25 cellular contexts compared by ENCODE assay signal in genomic region chr11:12784987-12785386, GRCh38.
DNase-seq lines count a peak whose midpoint lies in the region; ATAC-seq, FAIRE-seq and TF ChIP-seq lines count a peak whose summit lies in the region.
"Had no signal": no experiment of that assay in that cellular context is flagged by ENCODE, and none has a peak within 500 bp of the region (broad histone marks: within the 10 kb centered on the region; RNA-seq: fewer than 3 reads in every experiment).

No MANE protein-coding gene starts in this region.

- peak overlapping the region; percentile 3 to 48 for H3K4ac ChIP-seq in mesenchymal stem cell (ENCODE audit: low read depth in 1 of 2, low read length in 2 of 2)

- peak; percentile 77 for ATAC-seq in Right ventricle myocardium superior (ENCODE audit: poor library complexity)
- peak; percentile 14 for ATAC-seq in stimulated activated effector memory CD8-positive, alpha-beta T cell treated with anti-CD3 and anti-CD28 coated beads, Interleukin-12 subunit alpha, Interleukin-12 subunit beta, amount 100 ng/mL, for 72 hours
- ATAC-seq: activated T-cell treated with anti-CD3 and anti-CD28 coated beads, Interleukin-2, amount 50 U/mL, for 4 hours; left lung; stimulated activated naive B cell treated with anti-CD40 and anti-IgM and Interleukin-4, amounts not matched to agents 10 μg/mL and 1 μg/mL and 100 μg/mL, for 72 hours had no signal

- H3K4me1 ChIP-seq in right atrium auricular region = peaks cover 0 to 15% of the 10 kb centered on the region in 2 donors
- H3K4me1 ChIP-seq in mesenchymal stem cell (ENCODE audit: control insufficient read depth, insufficient read depth, low read depth, low read length) = peaks cover 20% of the 10 kb centered on the region
- H3K4me1 ChIP-seq: left lung, testis had no signal

- H3K18ac ChIP-seq in mesenchymal stem cell (ENCODE audit: low read depth in 1 of 2, low read length in 2 of 2) = peak overlapping the region in 1 of 2 experiments; percentile 61

- FAIRE-seq in D721Med (lab: Jason Lieb, UNC) = no peak
- FAIRE-seq: endothelial cell of umbilical vein had no signal

- WGBS in mesenchymal stem cell = 60% methylated on average over 5 of the region's 5 CpGs

- H3K27ac ChIP-seq in right atrium auricular region (no peak overlapping the region), mesenchymal stem cell (ENCODE audit: low read length, poor library complexity, severe bottlenecking) (no peak overlapping the region)
- H3K27ac ChIP-seq: C4-2B, left lung, neural progenitor cell, skin epidermis, testis had no signal

- H3K4me3 Mint-ChIP-seq in stimulated activated effector memory CD8-positive, alpha-beta T cell treated with anti-CD3 and anti-CD28 coated beads, Interleukin-12 subunit alpha, Interleukin-12 subunit beta, amount 100 ng/mL, for 72 hours = no peak overlapping the region
- H3K4me3 Mint-ChIP-seq: activated naive CD4-positive, alpha-beta T cell treated with anti-CD3 and anti-CD28 coated beads, Interleukin-2, amount 10 ng/mL, durations not matched to agents 7 days and 5 days; activated T-cell treated with anti-CD3 and anti-CD28 coated beads, Interleukin-2, amount 50 U/mL, for 4 hours; neural progenitor cell; stimulated activated naive B cell treated with anti-CD40 and anti-IgM and Interleukin-4, amounts not matched to agents 10 μg/mL and 1 μg/mL and 100 μg/mL, for 72 hours had no signal

- no peak overlapping the region for H2BK5ac ChIP-seq in mesenchymal stem cell (ENCODE audit: low read depth, low read length, poor library complexity, severe bottlenecking)

- H2BK15ac ChIP-seq in mesenchymal stem cell (ENCODE audit: low read depth, poor library complexity, severe bottlenecking) = no peak overlapping the region

- H3K27me3 ChIP-seq in right atrium auricular region (no peaks in the 10 kb centered on the region), mesenchymal stem cell (ENCODE audit: control insufficient read depth in 1 of 2, insufficient read depth in 1 of 2, low read length in 2 of 2) (no peaks in the 10 kb centered on the region)
- H3K27me3 ChIP-seq: left lung, neural progenitor cell, testis had no signal

- H3K23ac ChIP-seq in mesenchymal stem cell (ENCODE audit: low read length in 2 of 2) = peak overlapping the region in 1 of 2 experiments; percentile 32

- no peaks in the 10 kb centered on the region for H3K36me3 Mint-ChIP-seq in stimulated activated effector memory CD8-positive, alpha-beta T cell treated with anti-CD3 and anti-CD28 coated beads, Interleukin-12 subunit alpha, Interleukin-12 subunit beta, amount 100 ng/mL, for 72 hours
- H3K36me3 Mint-ChIP-seq: activated naive CD4-positive, alpha-beta T cell treated with anti-CD3 and anti-CD28 coated beads, Interleukin-2, amount 10 ng/mL, durations not matched to agents 7 days and 5 days; stimulated activated naive B cell treated with anti-CD40 and anti-IgM and Interleukin-4, amounts not matched to agents 10 μg/mL and 1 μg/mL and 100 μg/mL, for 72 hours had no signal

- TF ChIP-seq CTCF in right atrium auricular region (IDR thresholded peaks at IDR 0.05) (no peak), D721Med (IDR thresholded peaks at IDR 0.05; ENCODE audit: insufficient read depth, missing control alignments) (no peak)

- no peak for DNase-seq in Right ventricle myocardium superior
- no peak for DNase-seq in right atrium auricular region (ENCODE audit: low spot score)
- DNase-seq in NCI-H69 (lab: John Stamatoyannopoulos, UW) = peak; percentile 54
- DNase-seq in mesenchymal stem cell = no peak
- no peak for DNase-seq in stimulated activated effector memory CD8-positive, alpha-beta T cell treated with anti-CD3 and anti-CD28 coated beads, Interleukin-12 subunit alpha, Interleukin-12 subunit beta, amount 100 ng/mL, for 72 hours (ENCODE audit: low spot score in 2 of 2)
- no peak for DNase-seq in D721Med (ENCODE audit: insufficient read length, low spot score)
- DNase-seq in C1 segment of cervical spinal cord (lab: John Stamatoyannopoulos, UW) = no peak
- DNase-seq in MV-4-11 (lab: John Stamatoyannopoulos, UW) = no peak
- DNase-seq: ACHN; activated naive CD4-positive, alpha-beta T cell treated with anti-CD3 and anti-CD28 coated beads, Interleukin-2, amount 10 ng/mL, durations not matched to agents 7 days and 5 days; activated T-cell treated with anti-CD3 and anti-CD28 coated beads, Interleukin-2, amount 50 U/mL, for 4 hours; amygdala; GF-D8; H7; head of caudate nucleus; left lung; NCI-H1436; stimulated activated CD4-positive, alpha-beta T cell treated with anti-CD3 and anti-CD28 coated beads, Interleukin-2, amount 100 ng/mL, for 24 hours; stimulated activated naive B cell treated with anti-CD40 and anti-IgM and Interleukin-4, amounts not matched to agents 10 μg/mL and 1 μg/mL and 100 μg/mL, for 72 hours; testis had no signal

- no peaks in the 10 kb centered on the region for H3K4me1 Mint-ChIP-seq in stimulated activated effector memory CD8-positive, alpha-beta T cell treated with anti-CD3 and anti-CD28 coated beads, Interleukin-12 subunit alpha, Interleukin-12 subunit beta, amount 100 ng/mL, for 72 hours
- H3K4me1 Mint-ChIP-seq: activated naive CD4-positive, alpha-beta T cell treated with anti-CD3 and anti-CD28 coated beads, Interleukin-2, amount 10 ng/mL, durations not matched to agents 7 days and 5 days; stimulated activated naive B cell treated with anti-CD40 and anti-IgM and Interleukin-4, amounts not matched to agents 10 μg/mL and 1 μg/mL and 100 μg/mL, for 72 hours had no signal

- no peak overlapping the region for H2AFZ ChIP-seq in mesenchymal stem cell (ENCODE audit: low read depth, low read length)
- H2AFZ ChIP-seq: neural progenitor cell had no signal

- H2BK120ac ChIP-seq in mesenchymal stem cell (ENCODE audit: low read depth, low read length) = no peak overlapping the region

- no peak overlapping the region for H4K8ac ChIP-seq in mesenchymal stem cell (ENCODE audit: low read length)

- no peaks in the 10 kb centered on the region for H3K9me3 Mint-ChIP-seq in stimulated activated effector memory CD8-positive, alpha-beta T cell treated with anti-CD3 and anti-CD28 coated beads, Interleukin-12 subunit alpha, Interleukin-12 subunit beta, amount 100 ng/mL, for 72 hours
- H3K9me3 Mint-ChIP-seq: activated naive CD4-positive, alpha-beta T cell treated with anti-CD3 and anti-CD28 coated beads, Interleukin-2, amount 10 ng/mL, durations not matched to agents 7 days and 5 days; activated T-cell treated with anti-CD3 and anti-CD28 coated beads, Interleukin-2, amount 50 U/mL, for 4 hours; neural progenitor cell; stimulated activated naive B cell treated with anti-CD40 and anti-IgM and Interleukin-4, amounts not matched to agents 10 μg/mL and 1 μg/mL and 100 μg/mL, for 72 hours had no signal

- no peak overlapping the region for H3K14ac ChIP-seq in mesenchymal stem cell (ENCODE audit: low read length in 2 of 2)

- no peak overlapping the region for H3K27ac Mint-ChIP-seq in stimulated activated effector memory CD8-positive, alpha-beta T cell treated with anti-CD3 and anti-CD28 coated beads, Interleukin-12 subunit alpha, Interleukin-12 subunit beta, amount 100 ng/mL, for 72 hours
- H3K27ac Mint-ChIP-seq: activated naive CD4-positive, alpha-beta T cell treated with anti-CD3 and anti-CD28 coated beads, Interleukin-2, amount 10 ng/mL, durations not matched to agents 7 days and 5 days; neural progenitor cell; progenitor cell of endocrine pancreas; stimulated activated naive B cell treated with anti-CD40 and anti-IgM and Interleukin-4, amounts not matched to agents 10 μg/mL and 1 μg/mL and 100 μg/mL, for 72 hours had no signal

- no peak overlapping the region for H2AK5ac ChIP-seq in mesenchymal stem cell (ENCODE audit: low read length, severe bottlenecking)

- H3K36me3 ChIP-seq in right atrium auricular region = no peaks in the 10 kb centered on the region
- peaks cover 14 to 37% of the 10 kb centered on the region in 2 experiments for H3K36me3 ChIP-seq in mesenchymal stem cell (ENCODE audit: control insufficient read depth in 1 of 2, insufficient read depth in 2 of 2, low read depth in 1 of 2, low read length in 2 of 2)
- H3K36me3 ChIP-seq: left lung, neural progenitor cell had no signal

- H3K9ac ChIP-seq in mesenchymal stem cell (ENCODE audit: low read length) = no peak overlapping the region
- H3K9ac ChIP-seq: neural progenitor cell had no signal

- H4K91ac ChIP-seq in mesenchymal stem cell (ENCODE audit: low read length) = no peak overlapping the region

- no peak overlapping the region for H3K4me2 ChIP-seq in mesenchymal stem cell (ENCODE audit: low read length, poor library complexity, severe bottlenecking)
- H3K4me2 ChIP-seq: neural progenitor cell had no signal

- H2BK12ac ChIP-seq in mesenchymal stem cell (ENCODE audit: low read length in 2 of 2) = no peak overlapping the region

- H3K9me3 ChIP-seq in right atrium auricular region (no peaks in the 10 kb centered on the region), mesenchymal stem cell (ENCODE audit: control insufficient read depth, low read length) (no peaks in the 10 kb centered on the region)
- H3K9me3 ChIP-seq: left lung, testis had no signal

- H3K79me1 ChIP-seq in mesenchymal stem cell (replicated peaks; ENCODE audit: low read length, poor library complexity, severe bottlenecking) = peaks cover 29% of the 10 kb centered on the region

- H3K4me3 ChIP-seq in right atrium auricular region (no peak overlapping the region), mesenchymal stem cell (ENCODE audit: insufficient read depth in 1 of 2, low read depth in 1 of 2, low read length in 2 of 2) (no peak overlapping the region)
- H3K4me3 ChIP-seq: left lung, neural progenitor cell, skin epidermis, testis had no signal

- intact Hi-C loops in Right ventricle myocardium superior (cut with DNase I) = no loop called here
